21 cellular contexts compared by ENCODE assay signal in genomic region chr2:71558300-71559051, GRCh38.
A peak's percentile ranks its signal among the peaks of the same experiment; 100 is the strongest.
DNase-seq lines count a peak whose midpoint lies in the region; ATAC-seq, FAIRE-seq and TF ChIP-seq lines count a peak whose summit lies in the region.
"Had no signal": no experiment of that assay in that cellular context is flagged by ENCODE, and none has a peak within 500 bp of the region (broad histone marks: within the 10 kb centered on the region; RNA-seq: fewer than 3 reads in every experiment).

No MANE protein-coding gene starts in this region.

- no peaks in the 10 kb centered on the region for H4K20me1 ChIP-seq in GM23338 (replicated peaks; ENCODE audit: insufficient read depth)

- FAIRE-seq in pancreas (lab: Jason Lieb, UNC), result no peak
- FAIRE-seq: D721Med had no signal

- H3K4me3 ChIP-seq in GM23338, result no peak overlapping the region
- H3K4me3 ChIP-seq in NT2/D1 (ENCODE audit: insufficient read length, low read depth), result no peak overlapping the region
- H3K4me3 ChIP-seq in pancreas, result no peak overlapping the region
- H3K4me3 ChIP-seq: transverse colon had no signal

- peak overlapping the region; percentile 85; the same call in 1 of the 2 replicates for H3K27ac Mint-ChIP-seq in GM23338
- H3K27ac Mint-ChIP-seq: memory B cell, nephron progenitor cell had no signal

- no peaks in the 10 kb centered on the region; the same call in 2 of the 3 replicates for H3K9me3 Mint-ChIP-seq in GM23338
- H3K9me3 Mint-ChIP-seq: memory B cell, nephron progenitor cell had no signal

- intact Hi-C loops in pancreas (cut with DNase I), result no loop called here

- H3K36me3 ChIP-seq in GM23338 (ENCODE audit: insufficient read depth) (no peaks in the 10 kb centered on the region), NT2/D1 (ENCODE audit: insufficient read depth, insufficient read length, low read length) (peaks cover 15% of the 10 kb centered on the region), pancreas (no peaks in the 10 kb centered on the region)
- H3K36me3 ChIP-seq: BE2C, transverse colon had no signal

- H3K9me3 ChIP-seq in NT2/D1 (ENCODE audit: insufficient read depth, low read length), result no peaks in the 10 kb centered on the region
- no peaks in the 10 kb centered on the region for H3K9me3 ChIP-seq in pancreas
- H3K9me3 ChIP-seq: BE2C, transverse colon had no signal

- H3K9ac ChIP-seq in NT2/D1 (ENCODE audit: insufficient read length, low read depth), result peak overlapping the region; percentile 26

- no peak for TF ChIP-seq CTCF in GM23338 (conservative IDR thresholded peaks at IDR 0.05; ENCODE audit: low read depth in 2 of 2)
- no peak for TF ChIP-seq CTCF in pancreas (IDR thresholded peaks at IDR 0.05)

- H3F3A ChIP-seq in GM23338 (replicated peaks; ENCODE audit: low read depth), result no peaks in the 10 kb centered on the region

- no peaks in the 10 kb centered on the region for H3K27me3 ChIP-seq in GM23338 (ENCODE audit: insufficient read depth)
- no peaks in the 10 kb centered on the region for H3K27me3 ChIP-seq in NT2/D1 (ENCODE audit: insufficient read depth, insufficient read length)
- H3K27me3 ChIP-seq in pancreas, result no peaks in the 10 kb centered on the region
- H3K27me3 ChIP-seq: BE2C, transverse colon had no signal

- no peak overlapping the region for H2AFZ ChIP-seq in GM23338

- no peaks in the 10 kb centered on the region for H3K9me2 ChIP-seq in GM23338 (ENCODE audit: insufficient read depth)

- peaks cover 12% of the 10 kb centered on the region for H3K27me3 Mint-ChIP-seq in GM23338 (ENCODE audit: insufficient read depth, low read depth, poor library complexity)

- H3K4me1 ChIP-seq in GM23338 (ENCODE audit: insufficient read depth) (no peaks in the 10 kb centered on the region), NT2/D1 (ENCODE audit: insufficient read depth, insufficient read length) (peaks cover 26% of the 10 kb centered on the region), pancreas (no peaks in the 10 kb centered on the region)
- H3K4me1 ChIP-seq: BE2C, transverse colon had no signal

- DNase-seq in GM23338 (ENCODE audit: low spot score), result peak; percentile 32
- DNase-seq in NT2/D1 (ENCODE audit: low read depth, low spot score), result peak; percentile 25
- peak; percentile 85 for DNase-seq in glomerular visceral epithelial cell (ENCODE audit: extremely low spot score)
- peak in 1 of 6 donors; percentile 27 for DNase-seq in pancreas
- no peak for DNase-seq in LoVo (ENCODE audit: low spot score)
- DNase-seq in NCI-H82 treated with DMSO at 0.1 percent for 48 hours (lab: John Stamatoyannopoulos, UW; ENCODE audit: unreplicated experiment), result no peak
- DNase-seq in NCI-H69 (lab: John Stamatoyannopoulos, UW), result no peak
- DNase-seq in NOMO-1 treated with dmso at 0.1 percent for 144 hours (lab: John Stamatoyannopoulos, UW; ENCODE audit: unreplicated experiment), result no peak
- DNase-seq: activated naive CD4-positive, alpha-beta T cell; BE2C; cortex of kidney; NCI-H2029; NCI-H510A treated with DMSO at 0.1 percent for 48 hours; nephron progenitor cell; stimulated activated CD4-positive, alpha-beta T cell treated with anti-CD3 and anti-CD28 coated beads, Interleukin-12 subunit alpha, Interleukin-12 subunit beta, amount 100 ng/mL, for 4 hours; stimulated activated naive CD4-positive, alpha-beta T cell; T-helper 9 cell; transverse colon had no signal

- H3K4me1 Mint-ChIP-seq in GM23338, result peaks cover 21% of the 10 kb centered on the region
- H3K4me1 Mint-ChIP-seq: memory B cell had no signal

- ATAC-seq in GM23338, result peak; percentile 12; the same call in 2 of the 3 replicates
- ATAC-seq in pancreas, result peak; percentile 29 to 59 (median 53)

- H3K27ac ChIP-seq in GM23338 (ENCODE audit: low read depth), result no peak overlapping the region
- peak overlapping the region; percentile 7 to 53 (median 26) for H3K27ac ChIP-seq in pancreas
- H3K27ac ChIP-seq: epithelial cell of prostate, transverse colon had no signal

- no peaks in the 10 kb centered on the region for H3K79me2 ChIP-seq in GM23338 (replicated peaks; ENCODE audit: insufficient read depth)

- WGBS in pancreas, 2 donors, result 70 to 78% methylated on average over 10 of the region's 10 CpGs

- no peak overlapping the region for H3K4me2 ChIP-seq in GM23338

- no peak overlapping the region for H3K4me3 Mint-ChIP-seq in GM23338
- H3K4me3 Mint-ChIP-seq: memory B cell had no signal

- peaks cover 11% of the 10 kb centered on the region for H3K36me3 Mint-ChIP-seq in GM23338 (ENCODE audit: low read depth)
- H3K36me3 Mint-ChIP-seq: memory B cell had no signal

TF ChIP-seq in GM23338, 12 proteins besides CTCF, POLR2A, EP300 and RAD21 (continues in another document):
- TF ChIP-seq ETS1 (IDR thresholded peaks at IDR 0.05), result no peak
- no peak for TF ChIP-seq REST (IDR thresholded peaks at IDR 0.05; ENCODE audit: unreplicated experiment)
- no peak for TF ChIP-seq STAT1 (IDR thresholded peaks at IDR 0.05; ENCODE audit: unreplicated experiment)
- TF ChIP-seq ZNF114 (CRISPR knock-in tag; IDR thresholded peaks at IDR 0.05), result no peak
- no peak for TF ChIP-seq EZH2 (IDR thresholded peaks at IDR 0.05; ENCODE audit: low read depth, unreplicated experiment)
- no peak for TF ChIP-seq POLR2AphosphoS5 (IDR thresholded peaks at IDR 0.05; ENCODE audit: low read depth)
- TF ChIP-seq JUNB (IDR thresholded peaks at IDR 0.05; ENCODE audit: unreplicated experiment), result no peak

Comparison
In these comparisons a context has a peak if more than half of its experiments do, and no peak if none do; other contexts are left out.
1. DNase-seq: peak in GM23338 (single experiment), NT2/D1 (single experiment) and glomerular visceral epithelial cell (single experiment); none in LoVo (single experiment), NCI-H82 treated with DMSO at 0.1 percent for 48 hours (single experiment), NCI-H69 (single experiment) and NOMO-1 treated with dmso at 0.1 percent for 144 hours (single experiment).